Comparison of ENCODE assay signal across 1 cellular context in the genomic region with DNA sequence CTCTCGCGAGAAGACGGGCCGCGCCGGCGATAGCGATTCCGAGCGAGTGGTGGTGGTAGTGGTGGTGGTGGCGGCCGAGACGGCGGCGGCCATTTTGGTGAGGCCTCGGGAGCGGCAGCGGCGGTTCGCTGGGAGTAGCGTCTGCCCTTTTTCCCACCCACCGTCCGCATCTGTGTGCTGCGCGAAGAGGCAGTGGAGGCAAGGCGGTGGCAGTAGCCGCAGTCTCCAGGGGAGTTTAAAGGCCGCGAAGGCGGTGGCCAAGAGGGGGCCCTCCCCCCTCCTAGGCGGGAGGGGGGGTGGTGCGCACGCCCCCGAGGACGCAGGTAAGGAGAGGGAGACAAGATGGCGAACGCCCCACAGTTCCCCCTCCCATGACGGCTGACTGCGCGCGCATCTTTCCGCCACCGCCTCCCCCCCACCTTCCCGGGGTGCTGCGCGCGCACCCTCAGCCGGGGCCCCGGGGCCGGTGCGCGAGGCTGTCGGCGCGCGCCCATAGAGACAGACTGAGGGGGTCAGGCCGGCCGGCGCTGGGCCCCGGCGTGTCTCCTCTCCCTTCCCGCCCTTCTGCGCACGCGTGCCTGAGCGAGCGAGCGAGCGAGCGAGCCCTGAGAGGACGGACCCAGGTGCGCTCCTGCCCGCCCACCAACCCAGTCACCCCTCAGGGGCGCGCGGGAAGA.
TF ChIP-seq lines count a peak whose summit lies in the region.

No MANE protein-coding gene starts in this region.

TF ChIP-seq in HepG2, 621 proteins besides CTCF, POLR2A, EP300 and RAD21 (continued from another document and continues in another):
- TF ChIP-seq HES4 (CRISPR knock-in tag; IDR thresholded peaks at IDR 0.05; ENCODE audit: borderline replicate concordance) (peak; percentile 83; the same call in 1 of the 2 replicates), RAD51 (IDR thresholded peaks at IDR 0.05; ENCODE audit: borderline replicate concordance) (no peak), MTA3 (CRISPR knock-in tag; IDR thresholded peaks at IDR 0.05) (no peak; the same call in 1 of the 2 replicates), HNRNPUL1 (IDR thresholded peaks at IDR 0.05; ENCODE audit: low read depth, low read length) (peak; percentile 79; the same call in 1 of the 2 replicates), SOX6 (IDR thresholded peaks at IDR 0.05) (no peak), SOX6 (CRISPR knock-in tag; IDR thresholded peaks at IDR 0.05) (peak; percentile 88; the same call in 1 of the 2 replicates), SOX5 (CRISPR knock-in tag; IDR thresholded peaks at IDR 0.05; ENCODE audit: borderline replicate concordance) (peak; percentile 53), ZNF670 (CRISPR knock-in tag; IDR thresholded peaks at IDR 0.05; ENCODE audit: borderline replicate concordance) (no peak; the same call in 1 of the 2 replicates), ZNF160 (CRISPR knock-in tag; IDR thresholded peaks at IDR 0.05) (peak; percentile 90; the same call in 1 of the 2 replicates), GPN1 (CRISPR knock-in tag; IDR thresholded peaks at IDR 0.05; ENCODE audit: borderline replicate concordance) (0 out of 2 replicates have a peak, but pooled peaks have one; percentile 44), ZFY (CRISPR knock-in tag; IDR thresholded peaks at IDR 0.05) (peak; percentile 95), YY1 (IDR thresholded peaks at IDR 0.05; ENCODE audit: insufficient read depth, insufficient replicate concordance, low read depth, low read length) (peak; percentile 98), SIN3B (IDR thresholded peaks at IDR 0.05; ENCODE audit: low read length) (no peak; the same call in 1 of the 2 replicates), JUN (CRISPR knock-in tag; IDR thresholded peaks at IDR 0.05) (0 out of 2 replicates have a peak, but pooled peaks have one; percentile 77), FOXK2 (IDR thresholded peaks at IDR 0.05) (peak; percentile 14; the same call in 1 of the 2 replicates), ESRRA (CRISPR knock-in tag; IDR thresholded peaks at IDR 0.05; ENCODE audit: low read depth) (peak; percentile 85), SRY (CRISPR knock-in tag; IDR thresholded peaks at IDR 0.05) (no peak), ZMYM4 (CRISPR knock-in tag; IDR thresholded peaks at IDR 0.05) (peak; percentile 76; the same call in 1 of the 2 replicates), ZNF773 (CRISPR knock-in tag; IDR thresholded peaks at IDR 0.05; ENCODE audit: borderline replicate concordance) (0 out of 2 replicates have a peak, but pooled peaks have one; percentile 70), JUND (CRISPR knock-in tag; IDR thresholded peaks at IDR 0.05) (no peak), U2AF2 (IDR thresholded peaks at IDR 0.05; ENCODE audit: low read depth, low read length) (0 out of 2 replicates have a peak, but pooled peaks have one; percentile 45), KDM5A (IDR thresholded peaks at IDR 0.05; ENCODE audit: borderline replicate concordance, low read length) (no peak), ZBTB20 (CRISPR knock-in tag; IDR thresholded peaks at IDR 0.05; ENCODE audit: borderline replicate concordance, low read depth) (no peak), KLF9 (CRISPR knock-in tag; IDR thresholded peaks at IDR 0.05; ENCODE audit: low read depth) (peak; percentile 58; the same call in 1 of the 2 replicates), CHD2 (IDR thresholded peaks at IDR 0.05; ENCODE audit: low read depth, low read length) (no peak; the same call in 1 of the 2 replicates), ZNF564 (CRISPR knock-in tag; IDR thresholded peaks at IDR 0.05) (peak; percentile 78), ZNF776 (CRISPR knock-in tag; IDR thresholded peaks at IDR 0.05) (no peak), SMAD9 (CRISPR knock-in tag; IDR thresholded peaks at IDR 0.05) (no peak), MZF1 (CRISPR knock-in tag; IDR thresholded peaks at IDR 0.05; ENCODE audit: borderline replicate concordance) (no peak), ATF7-NPFF (CRISPR knock-in tag; IDR thresholded peaks at IDR 0.05; ENCODE audit: low read depth) (peak; percentile 84), ZNF660 (CRISPR knock-in tag; IDR thresholded peaks at IDR 0.05; ENCODE audit: borderline replicate concordance, low read depth) (no peak), SETDB1 (CRISPR knock-in tag; IDR thresholded peaks at IDR 0.05; ENCODE audit: borderline replicate concordance) (no peak), ZBTB7B (CRISPR knock-in tag; IDR thresholded peaks at IDR 0.05) (no peak; the same call in 1 of the 2 replicates), SMARCC2 (IDR thresholded peaks at IDR 0.05) (no peak), PRPF4 (IDR thresholded peaks at IDR 0.05; ENCODE audit: low read depth, low read length, poor library complexity, severe bottlenecking) (no peak), THAP11 (CRISPR knock-in tag; IDR thresholded peaks at IDR 0.05) (peak; percentile 99), ZNF607 (CRISPR knock-in tag; IDR thresholded peaks at IDR 0.05; ENCODE audit: borderline replicate concordance) (peak; percentile 95), SP2 (CRISPR knock-in tag; IDR thresholded peaks at IDR 0.05) (peak; percentile 52; the same call in 1 of the 2 replicates), CHD4 (IDR thresholded peaks at IDR 0.05; ENCODE audit: borderline replicate concordance, low read length) (no peak), KLF6 (CRISPR knock-in tag; IDR thresholded peaks at IDR 0.05) (peak; percentile 87), SMAD1 (CRISPR knock-in tag; IDR thresholded peaks at IDR 0.05; ENCODE audit: borderline replicate concordance, low read depth) (peak; percentile 48; the same call in 1 of the 2 replicates), RBAK (CRISPR knock-in tag; IDR thresholded peaks at IDR 0.05) (0 out of 2 replicates have a peak, but pooled peaks have one; percentile 32)
- TF ChIP-seq, protein P1, sequence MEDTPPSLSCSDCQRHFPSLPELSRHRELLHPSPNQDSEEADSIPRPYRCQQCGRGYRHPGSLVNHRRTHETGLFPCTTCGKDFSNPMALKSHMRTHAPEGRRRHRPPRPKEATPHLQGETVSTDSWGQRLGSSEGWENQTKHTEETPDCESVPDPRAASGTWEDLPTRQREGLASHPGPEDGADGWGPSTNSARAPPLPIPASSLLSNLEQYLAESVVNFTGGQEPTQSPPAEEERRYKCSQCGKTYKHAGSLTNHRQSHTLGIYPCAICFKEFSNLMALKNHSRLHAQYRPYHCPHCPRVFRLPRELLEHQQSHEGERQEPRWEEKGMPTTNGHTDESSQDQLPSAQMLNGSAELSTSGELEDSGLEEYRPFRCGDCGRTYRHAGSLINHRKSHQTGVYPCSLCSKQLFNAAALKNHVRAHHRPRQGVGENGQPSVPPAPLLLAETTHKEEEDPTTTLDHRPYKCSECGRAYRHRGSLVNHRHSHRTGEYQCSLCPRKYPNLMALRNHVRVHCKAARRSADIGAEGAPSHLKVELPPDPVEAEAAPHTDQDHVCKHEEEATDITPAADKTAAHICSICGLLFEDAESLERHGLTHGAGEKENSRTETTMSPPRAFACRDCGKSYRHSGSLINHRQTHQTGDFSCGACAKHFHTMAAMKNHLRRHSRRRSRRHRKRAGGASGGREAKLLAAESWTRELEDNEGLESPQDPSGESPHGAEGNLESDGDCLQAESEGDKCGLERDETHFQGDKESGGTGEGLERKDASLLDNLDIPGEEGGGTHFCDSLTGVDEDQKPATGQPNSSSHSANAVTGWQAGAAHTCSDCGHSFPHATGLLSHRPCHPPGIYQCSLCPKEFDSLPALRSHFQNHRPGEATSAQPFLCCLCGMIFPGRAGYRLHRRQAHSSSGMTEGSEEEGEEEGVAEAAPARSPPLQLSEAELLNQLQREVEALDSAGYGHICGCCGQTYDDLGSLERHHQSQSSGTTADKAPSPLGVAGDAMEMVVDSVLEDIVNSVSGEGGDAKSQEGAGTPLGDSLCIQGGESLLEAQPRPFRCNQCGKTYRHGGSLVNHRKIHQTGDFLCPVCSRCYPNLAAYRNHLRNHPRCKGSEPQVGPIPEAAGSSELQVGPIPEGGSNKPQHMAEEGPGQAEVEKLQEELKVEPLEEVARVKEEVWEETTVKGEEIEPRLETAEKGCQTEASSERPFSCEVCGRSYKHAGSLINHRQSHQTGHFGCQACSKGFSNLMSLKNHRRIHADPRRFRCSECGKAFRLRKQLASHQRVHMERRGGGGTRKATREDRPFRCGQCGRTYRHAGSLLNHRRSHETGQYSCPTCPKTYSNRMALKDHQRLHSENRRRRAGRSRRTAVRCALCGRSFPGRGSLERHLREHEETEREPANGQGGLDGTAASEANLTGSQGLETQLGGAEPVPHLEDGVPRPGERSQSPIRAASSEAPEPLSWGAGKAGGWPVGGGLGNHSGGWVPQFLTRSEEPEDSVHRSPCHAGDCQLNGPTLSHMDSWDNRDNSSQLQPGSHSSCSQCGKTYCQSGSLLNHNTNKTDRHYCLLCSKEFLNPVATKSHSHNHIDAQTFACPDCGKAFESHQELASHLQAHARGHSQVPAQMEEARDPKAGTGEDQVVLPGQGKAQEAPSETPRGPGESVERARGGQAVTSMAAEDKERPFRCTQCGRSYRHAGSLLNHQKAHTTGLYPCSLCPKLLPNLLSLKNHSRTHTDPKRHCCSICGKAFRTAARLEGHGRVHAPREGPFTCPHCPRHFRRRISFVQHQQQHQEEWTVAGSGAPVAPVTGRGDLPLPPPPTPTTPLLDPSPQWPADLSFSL (CRISPR knock-in tag; IDR thresholded peaks at IDR 0.05): no peak
- TF ChIP-seq, protein P2, sequence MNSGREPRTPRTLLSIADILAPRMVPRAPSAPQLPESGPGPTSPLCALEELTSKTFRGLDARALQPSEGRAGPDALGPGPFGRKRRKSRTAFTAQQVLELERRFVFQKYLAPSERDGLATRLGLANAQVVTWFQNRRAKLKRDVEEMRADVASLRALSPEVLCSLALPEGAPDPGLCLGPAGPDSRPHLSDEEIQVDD (CRISPR knock-in tag; IDR thresholded peaks at IDR 0.05; ENCODE audit: borderline replicate concordance): no peak
- TF ChIP-seq, protein P3, sequence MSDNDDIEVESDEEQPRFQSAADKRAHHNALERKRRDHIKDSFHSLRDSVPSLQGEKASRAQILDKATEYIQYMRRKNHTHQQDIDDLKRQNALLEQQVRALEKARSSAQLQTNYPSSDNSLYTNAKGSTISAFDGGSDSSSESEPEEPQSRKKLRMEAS (IDR thresholded peaks at IDR 0.05): peak; percentile 90
- TF ChIP-seq, protein P4, sequence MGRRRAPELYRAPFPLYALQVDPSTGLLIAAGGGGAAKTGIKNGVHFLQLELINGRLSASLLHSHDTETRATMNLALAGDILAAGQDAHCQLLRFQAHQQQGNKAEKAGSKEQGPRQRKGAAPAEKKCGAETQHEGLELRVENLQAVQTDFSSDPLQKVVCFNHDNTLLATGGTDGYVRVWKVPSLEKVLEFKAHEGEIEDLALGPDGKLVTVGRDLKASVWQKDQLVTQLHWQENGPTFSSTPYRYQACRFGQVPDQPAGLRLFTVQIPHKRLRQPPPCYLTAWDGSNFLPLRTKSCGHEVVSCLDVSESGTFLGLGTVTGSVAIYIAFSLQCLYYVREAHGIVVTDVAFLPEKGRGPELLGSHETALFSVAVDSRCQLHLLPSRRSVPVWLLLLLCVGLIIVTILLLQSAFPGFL (CRISPR knock-in tag; IDR thresholded peaks at IDR 0.05): no peak; the same call in 1 of the 2 replicates
- TF ChIP-seq, protein P5, sequence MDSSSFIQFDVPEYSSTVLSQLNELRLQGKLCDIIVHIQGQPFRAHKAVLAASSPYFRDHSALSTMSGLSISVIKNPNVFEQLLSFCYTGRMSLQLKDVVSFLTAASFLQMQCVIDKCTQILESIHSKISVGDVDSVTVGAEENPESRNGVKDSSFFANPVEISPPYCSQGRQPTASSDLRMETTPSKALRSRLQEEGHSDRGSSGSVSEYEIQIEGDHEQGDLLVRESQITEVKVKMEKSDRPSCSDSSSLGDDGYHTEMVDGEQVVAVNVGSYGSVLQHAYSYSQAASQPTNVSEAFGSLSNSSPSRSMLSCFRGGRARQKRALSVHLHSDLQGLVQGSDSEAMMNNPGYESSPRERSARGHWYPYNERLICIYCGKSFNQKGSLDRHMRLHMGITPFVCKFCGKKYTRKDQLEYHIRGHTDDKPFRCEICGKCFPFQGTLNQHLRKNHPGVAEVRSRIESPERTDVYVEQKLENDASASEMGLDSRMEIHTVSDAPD (CRISPR knock-in tag; IDR thresholded peaks at IDR 0.05): peak; percentile 69
- TF ChIP-seq, protein P6, sequence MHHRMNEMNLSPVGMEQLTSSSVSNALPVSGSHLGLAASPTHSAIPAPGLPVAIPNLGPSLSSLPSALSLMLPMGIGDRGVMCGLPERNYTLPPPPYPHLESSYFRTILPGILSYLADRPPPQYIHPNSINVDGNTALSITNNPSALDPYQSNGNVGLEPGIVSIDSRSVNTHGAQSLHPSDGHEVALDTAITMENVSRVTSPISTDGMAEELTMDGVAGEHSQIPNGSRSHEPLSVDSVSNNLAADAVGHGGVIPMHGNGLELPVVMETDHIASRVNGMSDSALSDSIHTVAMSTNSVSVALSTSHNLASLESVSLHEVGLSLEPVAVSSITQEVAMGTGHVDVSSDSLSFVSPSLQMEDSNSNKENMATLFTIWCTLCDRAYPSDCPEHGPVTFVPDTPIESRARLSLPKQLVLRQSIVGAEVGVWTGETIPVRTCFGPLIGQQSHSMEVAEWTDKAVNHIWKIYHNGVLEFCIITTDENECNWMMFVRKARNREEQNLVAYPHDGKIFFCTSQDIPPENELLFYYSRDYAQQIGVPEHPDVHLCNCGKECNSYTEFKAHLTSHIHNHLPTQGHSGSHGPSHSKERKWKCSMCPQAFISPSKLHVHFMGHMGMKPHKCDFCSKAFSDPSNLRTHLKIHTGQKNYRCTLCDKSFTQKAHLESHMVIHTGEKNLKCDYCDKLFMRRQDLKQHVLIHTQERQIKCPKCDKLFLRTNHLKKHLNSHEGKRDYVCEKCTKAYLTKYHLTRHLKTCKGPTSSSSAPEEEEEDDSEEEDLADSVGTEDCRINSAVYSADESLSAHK (CRISPR knock-in tag; IDR thresholded peaks at IDR 0.05; ENCODE audit: borderline replicate concordance): peak; percentile 79; the same call in 1 of the 2 replicates
- TF ChIP-seq, protein P7, sequence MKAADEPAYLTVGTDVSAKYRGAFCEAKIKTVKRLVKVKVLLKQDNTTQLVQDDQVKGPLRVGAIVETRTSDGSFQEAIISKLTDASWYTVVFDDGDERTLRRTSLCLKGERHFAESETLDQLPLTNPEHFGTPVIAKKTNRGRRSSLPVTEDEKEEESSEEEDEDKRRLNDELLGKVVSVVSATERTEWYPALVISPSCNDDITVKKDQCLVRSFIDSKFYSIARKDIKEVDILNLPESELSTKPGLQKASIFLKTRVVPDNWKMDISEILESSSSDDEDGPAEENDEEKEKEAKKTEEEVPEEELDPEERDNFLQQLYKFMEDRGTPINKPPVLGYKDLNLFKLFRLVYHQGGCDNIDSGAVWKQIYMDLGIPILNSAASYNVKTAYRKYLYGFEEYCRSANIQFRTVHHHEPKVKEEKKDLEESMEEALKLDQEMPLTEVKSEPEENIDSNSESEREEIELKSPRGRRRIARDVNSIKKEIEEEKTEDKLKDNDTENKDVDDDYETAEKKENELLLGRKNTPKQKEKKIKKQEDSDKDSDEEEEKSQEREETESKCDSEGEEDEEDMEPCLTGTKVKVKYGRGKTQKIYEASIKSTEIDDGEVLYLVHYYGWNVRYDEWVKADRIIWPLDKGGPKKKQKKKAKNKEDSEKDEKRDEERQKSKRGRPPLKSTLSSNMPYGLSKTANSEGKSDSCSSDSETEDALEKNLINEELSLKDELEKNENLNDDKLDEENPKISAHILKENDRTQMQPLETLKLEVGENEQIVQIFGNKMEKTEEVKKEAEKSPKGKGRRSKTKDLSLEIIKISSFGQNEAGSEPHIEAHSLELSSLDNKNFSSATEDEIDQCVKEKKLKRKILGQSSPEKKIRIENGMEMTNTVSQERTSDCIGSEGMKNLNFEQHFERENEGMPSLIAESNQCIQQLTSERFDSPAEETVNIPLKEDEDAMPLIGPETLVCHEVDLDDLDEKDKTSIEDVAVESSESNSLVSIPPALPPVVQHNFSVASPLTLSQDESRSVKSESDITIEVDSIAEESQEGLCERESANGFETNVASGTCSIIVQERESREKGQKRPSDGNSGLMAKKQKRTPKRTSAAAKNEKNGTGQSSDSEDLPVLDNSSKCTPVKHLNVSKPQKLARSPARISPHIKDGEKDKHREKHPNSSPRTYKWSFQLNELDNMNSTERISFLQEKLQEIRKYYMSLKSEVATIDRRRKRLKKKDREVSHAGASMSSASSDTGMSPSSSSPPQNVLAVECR (CRISPR knock-in tag; IDR thresholded peaks at IDR 0.05; ENCODE audit: borderline replicate concordance): peak; percentile 85
